In genomic region chr18:23241833-23242496, GRCh38 we compare ENCODE assay signal across 8 cellular contexts.
DNase-seq lines count a peak whose midpoint lies in the region; ATAC-seq, FAIRE-seq and TF ChIP-seq lines count a peak whose summit lies in the region.
"Not testable (repeated sequence)": the region's sequence is repeated elsewhere in the genome, so short reads cannot be mapped to it uniquely, and the experiment has no call there.

No MANE protein-coding gene starts in this region.

- H3K36me3 ChIP-seq in OCI-LY1 (ENCODE audit: insufficient read depth, low read length) = not testable (repeated sequence)

- not testable (repeated sequence) for H4K20me1 ChIP-seq in OCI-LY1 (ENCODE audit: insufficient read depth, low read length)

- H3K27ac Mint-ChIP-seq in naive B cell = peak overlapping the region in 4 of 6 donors; percentile 44 to 60 (median 55)

- FAIRE-seq in GM12892 (lab: Jason Lieb, UNC) = peak; percentile 90

- H3K9me2 ChIP-seq in OCI-LY1 (ENCODE audit: low read depth, low read length) = not testable (repeated sequence)

- peaks cover 79% of the 10 kb centered on the region for H3K4me1 ChIP-seq in OCI-LY1 (ENCODE audit: insufficient read depth, low read length, severe bottlenecking)

- H3K36me3 Mint-ChIP-seq in naive B cell = not testable (repeated sequence)

- H3K27me3 ChIP-seq in OCI-LY1 (ENCODE audit: insufficient read depth, low read length) = not testable (repeated sequence)

- H3K4me3 Mint-ChIP-seq in naive B cell = peak overlapping the region in 1 of 8 donors; percentile 55

- H3K79me2 ChIP-seq in OCI-LY1 (ENCODE audit: insufficient read depth, low read length) = not testable (repeated sequence)

- H2AFZ ChIP-seq in OCI-LY1 (ENCODE audit: low read length) = not testable (repeated sequence)

- TF ChIP-seq CTCF in OCI-LY1 (IDR thresholded peaks at IDR 0.05; ENCODE audit: low read length) = not testable (repeated sequence)

- not testable (repeated sequence) for H3K9me3 Mint-ChIP-seq in naive B cell

- peak overlapping the region; percentile 60; the same call in 1 of the 2 replicates for H3K9ac ChIP-seq in OCI-LY1 (ENCODE audit: low read length)

- H3K4me1 Mint-ChIP-seq in naive B cell = peaks cover 9 to 26% (median 13%) of the 10 kb centered on the region in 3 donors

- H3K4me2 ChIP-seq in OCI-LY1 (ENCODE audit: low read length) = peak overlapping the region; percentile 63

- DNase-seq in GM12892 (ENCODE audit: insufficient read length) = peak; percentile 78
- peak; percentile 72 for DNase-seq in NCI-H128 (lab: John Stamatoyannopoulos, UW; ENCODE audit: unreplicated experiment)
- peak; percentile 46 for DNase-seq in naive B cell

- H3K27ac ChIP-seq in OCI-LY1 (ENCODE audit: low read depth, low read length, poor library complexity, severe bottlenecking) = peak overlapping the region; percentile 94

- not testable (repeated sequence) for H3F3A ChIP-seq in OCI-LY1 (ENCODE audit: insufficient read depth, low read length)

- not testable (repeated sequence) for H3K9me3 ChIP-seq in OCI-LY1 (ENCODE audit: low read length)

- H3K4me3 ChIP-seq in OCI-LY1 (ENCODE audit: low read depth, low read length, poor library complexity, severe bottlenecking) = peak overlapping the region; percentile 30

- not testable (repeated sequence) for TF ChIP-seq POLR2A in GM12892 (IDR thresholded peaks at IDR 0.05; ENCODE audit: low read depth, low read length)

- not testable (repeated sequence) for H3K27me3 Mint-ChIP-seq in naive B cell

- ATAC-seq in GM19035 (IDR thresholded peaks at IDR 0.05; ENCODE audit: unreplicated experiment) (peak; percentile 88), GM21515 (IDR thresholded peaks at IDR 0.05; ENCODE audit: unreplicated experiment) (peak; percentile 85), HG02870 (IDR thresholded peaks at IDR 0.05; ENCODE audit: unreplicated experiment) (peak; percentile 86), HG03342 (IDR thresholded peaks at IDR 0.05; ENCODE audit: unreplicated experiment) (peak; percentile 81), naive B cell (ENCODE audit: low read depth in 2 of 2) (peak; percentile 24 to 59)

Comparison
In these comparisons a context has a peak if more than half of its experiments do, and no peak if none do; other contexts are left out.
1. Peak in every context shown above with its lines: DNase-seq, ATAC-seq, H3K4me3 ChIP-seq and H3K27ac ChIP-seq.